Comparison of ENCODE assay signal across 11 cellular contexts in genomic region chr12:12384601-12385321, GRCh38. TPM values are rescaled to one million over a fixed set of nuclear protein-coding genes. Genes with fewer than 3 reads are reported as not detected.
DNase-seq lines count a peak whose midpoint lies in the region; ATAC-seq and TF ChIP-seq lines count a peak whose summit lies in the region.
"Had no signal": no experiment of that assay in that cellular context is flagged by ENCODE, and none has a peak within 500 bp of the region (broad histone marks: within the 10 kb centered on the region; RNA-seq: fewer than 3 reads in every experiment).

No MANE protein-coding gene starts in this region.

- in situ Hi-C loops in transverse colon (cut with MboI; ENCODE audit: low pct_ligation_motif_present in 1 of 4, low pct_unique_long_range_greater_than_20kb in 1 of 4, low sequenced_read_pairs in 3 of 4) = loop anchor here in 2 of 4 donors (25.0 kb wide), 2 partner anchors 178 to 328 kb away; partner anchors contain the start of genes CDKN1B (in 1 of the 2) and DUSP16 (in 1 of the 2)
- in situ Hi-C loops in G401 (cut with HindIII; ENCODE audit: low sequenced_read_pairs) = no loop called here

- no peaks in the 10 kb centered on the region for H3K4me1 ChIP-seq in mesodermal cell (ENCODE audit: control insufficient read depth, insufficient read depth, low read length, poor library complexity, severe bottlenecking)
- peaks cover 0 to 39% (median 13%) of the 10 kb centered on the region in 4 donors for H3K4me1 ChIP-seq in transverse colon

- no peaks in the 10 kb centered on the region for H3K27me3 ChIP-seq in transverse colon

- peak; percentile 26 to 52 (median 27) for DNase-seq in stimulated activated CD4-positive, alpha-beta T cell treated with anti-CD3 and anti-CD28 coated beads, Interleukin-12 subunit alpha, Interleukin-12 subunit beta, amount 100 ng/mL, for 48 hours (ENCODE audit: low read depth in 2 of 3, low spot score in 1 of 3)
- no peak for DNase-seq in stimulated activated CD4-positive, alpha-beta T cell treated with anti-CD3 and anti-CD28 coated beads, Interleukin-12 subunit alpha, Interleukin-12 subunit beta, amount 100 ng/mL, for 4 hours
- DNase-seq in activated naive CD8-positive, alpha-beta T cell treated with anti-CD3 and anti-CD28 coated beads for 36 hours = peak; percentile 50
- no peak for DNase-seq in transverse colon
- no peak for DNase-seq in omental fat pad (ENCODE audit: low spot score)
- DNase-seq in G401 (ENCODE audit: low spot score) = no peak
- no peak for DNase-seq in NCI-H2171 treated with DMSO at 0.1 percent for 48 hours (lab: John Stamatoyannopoulos, UW)
- DNase-seq: left ventricle myocardium inferior, NCI-H526 treated with DMSO at 0.1 percent for 48 hours had no signal

- no peak for ATAC-seq in omental fat pad (ENCODE audit: low FRiP score)

- peaks cover 33% of the 10 kb centered on the region for H3K4me1 Mint-ChIP-seq in activated naive CD8-positive, alpha-beta T cell treated with anti-CD3 and anti-CD28 coated beads for 36 hours

- H3K4me3 Mint-ChIP-seq in activated naive CD8-positive, alpha-beta T cell treated with anti-CD3 and anti-CD28 coated beads for 36 hours = no peak overlapping the region

- H3K9me3 Mint-ChIP-seq in activated naive CD8-positive, alpha-beta T cell treated with anti-CD3 and anti-CD28 coated beads for 36 hours = peaks cover 3% of the 10 kb centered on the region

- 42 to 62% methylated on average over 4 to 5 of the region's 6 CpGs for WGBS in mesodermal cell (ENCODE audit: insufficient coverage in 2 of 2), 2 experiments
- 51 to 66% methylated on average over 4 to 6 of the region's 6 CpGs for WGBS in transverse colon (ENCODE audit: low coverage in 1 of 2), 2 donors

- no peaks in the 10 kb centered on the region for H3K27me3 Mint-ChIP-seq in activated naive CD8-positive, alpha-beta T cell treated with anti-CD3 and anti-CD28 coated beads for 36 hours

- H3K36me3 Mint-ChIP-seq in activated naive CD8-positive, alpha-beta T cell treated with anti-CD3 and anti-CD28 coated beads for 36 hours = peaks cover 52% of the 10 kb centered on the region

- intact Hi-C loops in transverse colon (cut with DNase I; ENCODE audit: low total_unique reads) = no loop called here

- TF ChIP-seq POLR2A in transverse colon (IDR thresholded peaks at IDR 0.05) = no peak

- no peaks in the 10 kb centered on the region for H3K36me3 ChIP-seq in mesodermal cell (ENCODE audit: control insufficient read depth, insufficient read depth, low read length)
- no peaks in the 10 kb centered on the region for H3K36me3 ChIP-seq in transverse colon
- H3K36me3 ChIP-seq: left ventricle myocardium inferior, thoracic aorta had no signal

- TF ChIP-seq CTCF in transverse colon (IDR thresholded peaks at IDR 0.05) (no peak), omental fat pad (IDR thresholded peaks at IDR 0.05) (no peak)

- H3K27ac Mint-ChIP-seq in activated naive CD8-positive, alpha-beta T cell treated with anti-CD3 and anti-CD28 coated beads for 36 hours = peak overlapping the region; percentile 81

- no peak overlapping the region for H3K4me3 ChIP-seq in mesodermal cell (ENCODE audit: extremely low read depth, insufficient read depth, low read length, poor library complexity, severe bottlenecking)
- H3K4me3 ChIP-seq in transverse colon = no peak overlapping the region
- H3K4me3 ChIP-seq: left ventricle myocardium inferior, thoracic aorta had no signal

- H3K9me3 ChIP-seq in mesodermal cell (ENCODE audit: control insufficient read depth, low read length) (no peaks in the 10 kb centered on the region), transverse colon (no peaks in the 10 kb centered on the region)
- H3K9me3 ChIP-seq: left ventricle myocardium inferior, thoracic aorta had no signal

- H3K27ac ChIP-seq in mesodermal cell (ENCODE audit: low read depth, low read length, severe bottlenecking) (peak overlapping the region; percentile 33), transverse colon (peak overlapping the region; percentile 17 to 61 (median 45))
- H3K27ac ChIP-seq: left ventricle myocardium inferior, thoracic aorta had no signal

- TF ChIP-seq EP300 in transverse colon (IDR thresholded peaks at IDR 0.05; ENCODE audit: low read depth) = no peak

RNA-seq across cellular contexts. Expression of gene BORCS5, which starts 27.9 kb away (rescaled TPM):
- 10 to 100 TPM; 25.5 to 25.8 TPM for total RNA-seq in activated naive CD8-positive, alpha-beta T cell treated with anti-CD3 and anti-CD28 coated beads for 36 hours
- 9.7 TPM for polyA plus RNA-seq in mesodermal cell (2013, experiment 1 of 2)
- polyA plus RNA-seq in mesodermal cell (2013, experiment 2 of 2) = 10.8 TPM
- 10 to 100 TPM in 3 of 4 donors, 1 to 10 TPM in 1; 8.5 to 52.7 (median 21.3) TPM for total RNA-seq in transverse colon
- 10 to 100 TPM; 11.4 to 17.1 (median 15.7) TPM for total RNA-seq in omental fat pad
- total RNA-seq in G401 (2014; rRNA removed; shearing (Covaris generic)) = 5.1 and 17.8 TPM in 2 replicates

RNA-seq across cellular contexts. Expression of gene MANSC1, which starts 34.7 kb away (rescaled TPM):
- under 1 TPM; 0.43 to 0.76 TPM for total RNA-seq in activated naive CD8-positive, alpha-beta T cell treated with anti-CD3 and anti-CD28 coated beads for 36 hours
- 3.3 TPM for polyA plus RNA-seq in mesodermal cell (2013, experiment 1 of 2)
- polyA plus RNA-seq in mesodermal cell (2013, experiment 2 of 2) = 3.7 TPM
- 10 to 100 TPM in 3 of 4 donors, 1 to 10 TPM in 1; 6.6 to 25.3 (median 19.4) TPM for total RNA-seq in transverse colon
- total RNA-seq in omental fat pad = 10 to 100 TPM; 12.2 to 20.1 (median 14.5) TPM
- 1.6 and 1.7 TPM in 2 replicates for total RNA-seq in G401 (2014; rRNA removed; shearing (Covaris generic))

Comparison
In these comparisons a context has a peak if more than half of its experiments do, and no peak if none do; other contexts are left out.
1. DNase-seq: peak in stimulated activated CD4-positive, alpha-beta T cell treated with anti-CD3 and anti-CD28 coated beads, Interleukin-12 subunit alpha, Interleukin-12 subunit beta, amount 100 ng/mL, for 48 hours (3 of 3) and activated naive CD8-positive, alpha-beta T cell treated with anti-CD3 and anti-CD28 coated beads for 36 hours (single experiment); none in stimulated activated CD4-positive, alpha-beta T cell treated with anti-CD3 and anti-CD28 coated beads, Interleukin-12 subunit alpha, Interleukin-12 subunit beta, amount 100 ng/mL, for 4 hours (single experiment), transverse colon (single experiment), omental fat pad (single experiment), G401 (single experiment) and NCI-H2171 treated with DMSO at 0.1 percent for 48 hours (single experiment).